Comparison of ENCODE assay signal across 14 cellular contexts in the genomic region with DNA sequence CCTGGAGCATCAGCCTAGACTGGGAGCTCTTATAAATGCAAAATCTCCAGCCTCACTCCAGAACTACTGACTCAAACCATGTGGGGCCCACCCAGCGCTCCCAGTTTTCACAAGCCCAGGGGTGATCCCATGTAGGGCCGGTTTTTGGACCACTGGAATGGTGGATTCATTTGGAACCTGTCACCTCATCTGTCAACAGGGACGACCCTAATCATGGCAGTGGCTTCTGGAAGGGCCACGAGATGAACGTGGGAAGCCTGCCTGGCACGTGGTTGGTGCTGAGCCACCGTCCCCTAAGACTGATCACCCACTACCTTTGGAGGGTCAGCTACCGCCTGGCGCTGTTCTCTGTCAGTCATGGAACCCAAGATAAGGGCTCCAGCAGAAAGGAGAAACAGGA. TPM values are rescaled to one million over a fixed set of nuclear protein-coding genes. Genes with fewer than 3 reads are reported as not detected.
A peak's percentile ranks its signal among the peaks of the same experiment; 100 is the strongest.
DNase-seq lines count a peak whose midpoint lies in the region; FAIRE-seq and TF ChIP-seq lines count a peak whose summit lies in the region.
"Had no signal": no experiment of that assay in that cellular context is flagged by ENCODE, and none has a peak within 500 bp of the region (broad histone marks: within the 10 kb centered on the region; RNA-seq: fewer than 3 reads in every experiment).

No MANE protein-coding gene starts in this region.

- H3K9me3 ChIP-seq in right atrium auricular region = no peaks in the 10 kb centered on the region
- no peaks in the 10 kb centered on the region for H3K9me3 ChIP-seq in tibial artery

- TF ChIP-seq CTCF in right atrium auricular region (IDR thresholded peaks at IDR 0.05) (no peak), tibial artery (IDR thresholded peaks at IDR 0.05) (no peak)

- intact Hi-C loops in activated naive CD4-positive, alpha-beta T cell treated with anti-CD3 and anti-CD28 coated beads for 36 hours (cut with micrococcal nuclease) = loop anchor here (1.0 kb wide), 1 partner anchor 10 kb away; no protein-coding TSS in a partner anchor
- intact Hi-C loops in activated CD4-positive, alpha-beta memory T cell treated with anti-CD3 and anti-CD28 coated beads for 36 hours (cut with micrococcal nuclease) = loop anchor here (2.0 to 5.0 kb wide), 2 partner anchors 137 to 305 kb away; no protein-coding TSS in a partner anchor
- intact Hi-C loops in tibial artery (cut with DNase I; ENCODE audit: low total_unique reads) = no loop called here

- peaks cover 90% of the 10 kb centered on the region for H3K4me1 Mint-ChIP-seq in activated naive CD4-positive, alpha-beta T cell treated with anti-CD3 and anti-CD28 coated beads for 36 hours (ENCODE audit: low read depth)
- peaks cover 84% of the 10 kb centered on the region for H3K4me1 Mint-ChIP-seq in activated CD4-positive, alpha-beta memory T cell treated with anti-CD3 and anti-CD28 coated beads for 36 hours (ENCODE audit: low read depth)

- no peaks in the 10 kb centered on the region for H3K27me3 Mint-ChIP-seq in activated naive CD4-positive, alpha-beta T cell treated with anti-CD3 and anti-CD28 coated beads for 36 hours (ENCODE audit: low read depth)
- H3K27me3 Mint-ChIP-seq in activated CD4-positive, alpha-beta memory T cell treated with anti-CD3 and anti-CD28 coated beads for 36 hours = no peaks in the 10 kb centered on the region

- H3K9me3 Mint-ChIP-seq in activated naive CD4-positive, alpha-beta T cell treated with anti-CD3 and anti-CD28 coated beads for 36 hours = peaks cover 2% of the 10 kb centered on the region
- H3K9me3 Mint-ChIP-seq in activated CD4-positive, alpha-beta memory T cell treated with anti-CD3 and anti-CD28 coated beads for 36 hours = no peaks in the 10 kb centered on the region

- POLR2A ChIA-PET in activated CD4-positive, alpha-beta memory T cell treated with anti-CD3 and anti-CD28 coated beads for 36 hours (lab: Charles Lee) = interaction anchor here (0.6 to 4.9 kb wide), 11 partner anchors 8 to 50 kb away, joined by 3 to 97 read pairs (median 9); a partner anchor contains a TSS

- H3K4me1 ChIP-seq in right atrium auricular region (peaks cover 0 to 27% of the 10 kb centered on the region in 2 donors), tibial artery (peaks cover 0 to 44% (median 28%) of the 10 kb centered on the region in 4 donors)

- no peak for DNase-seq in activated naive CD4-positive, alpha-beta T cell treated with anti-CD3 and anti-CD28 coated beads for 36 hours
- DNase-seq in activated naive CD4-positive, alpha-beta T cell treated with Interleukin-2 at 50 U/mL for 16 hours = no peak
- no peak for DNase-seq in activated CD4-positive, alpha-beta memory T cell treated with anti-CD3 and anti-CD28 coated beads for 36 hours
- DNase-seq in right atrium auricular region (ENCODE audit: low spot score) (no peak), tibial artery (no peak), HTR-8/SVneo (ENCODE audit: insufficient read length, low spot score) (no peak), HCEC 1CT (no peak), NCI-H69 (lab: John Stamatoyannopoulos, UW) (no peak)
- DNase-seq: amniotic stem cell, NCI-H1930, PC-9, small intestine had no signal

- FAIRE-seq in HTR-8/SVneo (lab: Jason Lieb, UNC) = no peak
- FAIRE-seq: endometrium, G401.6, small intestine had no signal

- H3K4me3 ChIP-seq in right atrium auricular region = no peak overlapping the region
- peak overlapping the region; percentile 42 to 54 for H3K4me3 ChIP-seq in tibial artery
- H3K4me3 ChIP-seq: PC-9 had no signal

- peak overlapping the region; percentile 97 for H3K27ac Mint-ChIP-seq in activated naive CD4-positive, alpha-beta T cell treated with anti-CD3 and anti-CD28 coated beads for 36 hours
- H3K27ac Mint-ChIP-seq in activated CD4-positive, alpha-beta memory T cell treated with anti-CD3 and anti-CD28 coated beads for 36 hours = peak overlapping the region; percentile 95

- H3K27ac ChIP-seq in right atrium auricular region (peak overlapping the region; percentile 73 to 81), tibial artery (peak overlapping the region; percentile 90 to 91)
- H3K27ac ChIP-seq: PC-9 had no signal

- CTCF ChIA-PET in activated naive CD4-positive, alpha-beta T cell treated with anti-CD3 and anti-CD28 coated beads for 36 hours (lab: Charles Lee) = interaction anchor here (1.1 to 6.0 kb wide), 5 partner anchors 10 to 166 kb away, joined by 3 to 69 read pairs (median 5); a partner anchor contains a TSS
- CTCF ChIA-PET in activated CD4-positive, alpha-beta memory T cell treated with anti-CD3 and anti-CD28 coated beads for 36 hours (lab: Charles Lee) = interaction anchor here (1.1 kb wide), 1 partner anchor 41 kb away, joined by 3 read pairs; no protein-coding TSS in a partner anchor

- H3K36me3 ChIP-seq in right atrium auricular region = no peaks in the 10 kb centered on the region
- H3K36me3 ChIP-seq in tibial artery = no peaks in the 10 kb centered on the region

- H3K27me3 ChIP-seq in right atrium auricular region (no peaks in the 10 kb centered on the region), tibial artery (no peaks in the 10 kb centered on the region)

- no peak overlapping the region for H3K4me3 Mint-ChIP-seq in activated naive CD4-positive, alpha-beta T cell treated with anti-CD3 and anti-CD28 coated beads for 36 hours
- H3K4me3 Mint-ChIP-seq in activated CD4-positive, alpha-beta memory T cell treated with anti-CD3 and anti-CD28 coated beads for 36 hours = no peak overlapping the region

- H3K36me3 Mint-ChIP-seq in activated naive CD4-positive, alpha-beta T cell treated with anti-CD3 and anti-CD28 coated beads for 36 hours (ENCODE audit: low read depth) = peaks cover 15% of the 10 kb centered on the region
- H3K36me3 Mint-ChIP-seq in activated CD4-positive, alpha-beta memory T cell treated with anti-CD3 and anti-CD28 coated beads for 36 hours = peaks cover 21% of the 10 kb centered on the region

RNA-seq across cellular contexts. Expression of a gene that starts 16.9 kb away (rescaled TPM):
- total RNA-seq in activated naive CD4-positive, alpha-beta T cell treated with anti-CD3 and anti-CD28 coated beads for 36 hours = 100 to 1,000 TPM; 289 to 295 TPM
- total RNA-seq in activated CD4-positive, alpha-beta memory T cell treated with anti-CD3 and anti-CD28 coated beads for 36 hours = 100 to 1,000 TPM; 183 to 189 TPM
- total RNA-seq in right atrium auricular region = 10 to 100 TPM; 11.9 to 13.9 TPM

RNA-seq across cellular contexts. Expression of a gene that starts 32.7 kb away (rescaled TPM):
- 10 to 100 TPM; 80.6 to 85.0 TPM for total RNA-seq in activated naive CD4-positive, alpha-beta T cell treated with anti-CD3 and anti-CD28 coated beads for 36 hours
- total RNA-seq in activated CD4-positive, alpha-beta memory T cell treated with anti-CD3 and anti-CD28 coated beads for 36 hours = 100 to 1,000 TPM; 124 TPM
- total RNA-seq in right atrium auricular region = 1 to 10 TPM; 2.0 to 3.0 TPM

RNA-seq across cellular contexts. Expression of a gene that starts 51.2 kb away (rescaled TPM):
- total RNA-seq in activated naive CD4-positive, alpha-beta T cell treated with anti-CD3 and anti-CD28 coated beads for 36 hours = 10 to 100 TPM; 62.1 to 63.5 TPM
- 10 to 100 TPM; 69.7 to 71.0 TPM for total RNA-seq in activated CD4-positive, alpha-beta memory T cell treated with anti-CD3 and anti-CD28 coated beads for 36 hours
- total RNA-seq in right atrium auricular region = 10 to 100 TPM; 12.8 to 13.9 TPM

Comparison
In these comparisons a context has a peak if more than half of its experiments do, and no peak if none do; other contexts are left out.
1. H3K4me3 ChIP-seq: peak in tibial artery (2 of 2); none in right atrium auricular region (0 of 2).
2. RNA of a gene that starts 16.9 kb away (total RNA-seq): 289 to 295 TPM in activated naive CD4-positive, alpha-beta T cell treated with anti-CD3 and anti-CD28 coated beads for 36 hours and 183 to 189 TPM in activated CD4-positive, alpha-beta memory T cell treated with anti-CD3 and anti-CD28 coated beads for 36 hours; 11.9 to 13.9 TPM in right atrium auricular region; every median in the first group is over 10 times any median in the second.
3. RNA of a gene that starts 32.7 kb away (total RNA-seq): 124 TPM in activated CD4-positive, alpha-beta memory T cell treated with anti-CD3 and anti-CD28 coated beads for 36 hours and 80.6 to 85.0 TPM in activated naive CD4-positive, alpha-beta T cell treated with anti-CD3 and anti-CD28 coated beads for 36 hours; 2.0 to 3.0 TPM in right atrium auricular region; every median in the first group is over 10 times any median in the second.
4. RNA of a gene that starts 51.2 kb away (total RNA-seq): 69.7 to 71.0 TPM in activated CD4-positive, alpha-beta memory T cell treated with anti-CD3 and anti-CD28 coated beads for 36 hours and 62.1 to 63.5 TPM in activated naive CD4-positive, alpha-beta T cell treated with anti-CD3 and anti-CD28 coated beads for 36 hours; 12.8 to 13.9 TPM in right atrium auricular region; every median in the first group is over 4 times any median in the second.